Comparison of ENCODE assay signal across 1 cellular context in the genomic region with DNA sequence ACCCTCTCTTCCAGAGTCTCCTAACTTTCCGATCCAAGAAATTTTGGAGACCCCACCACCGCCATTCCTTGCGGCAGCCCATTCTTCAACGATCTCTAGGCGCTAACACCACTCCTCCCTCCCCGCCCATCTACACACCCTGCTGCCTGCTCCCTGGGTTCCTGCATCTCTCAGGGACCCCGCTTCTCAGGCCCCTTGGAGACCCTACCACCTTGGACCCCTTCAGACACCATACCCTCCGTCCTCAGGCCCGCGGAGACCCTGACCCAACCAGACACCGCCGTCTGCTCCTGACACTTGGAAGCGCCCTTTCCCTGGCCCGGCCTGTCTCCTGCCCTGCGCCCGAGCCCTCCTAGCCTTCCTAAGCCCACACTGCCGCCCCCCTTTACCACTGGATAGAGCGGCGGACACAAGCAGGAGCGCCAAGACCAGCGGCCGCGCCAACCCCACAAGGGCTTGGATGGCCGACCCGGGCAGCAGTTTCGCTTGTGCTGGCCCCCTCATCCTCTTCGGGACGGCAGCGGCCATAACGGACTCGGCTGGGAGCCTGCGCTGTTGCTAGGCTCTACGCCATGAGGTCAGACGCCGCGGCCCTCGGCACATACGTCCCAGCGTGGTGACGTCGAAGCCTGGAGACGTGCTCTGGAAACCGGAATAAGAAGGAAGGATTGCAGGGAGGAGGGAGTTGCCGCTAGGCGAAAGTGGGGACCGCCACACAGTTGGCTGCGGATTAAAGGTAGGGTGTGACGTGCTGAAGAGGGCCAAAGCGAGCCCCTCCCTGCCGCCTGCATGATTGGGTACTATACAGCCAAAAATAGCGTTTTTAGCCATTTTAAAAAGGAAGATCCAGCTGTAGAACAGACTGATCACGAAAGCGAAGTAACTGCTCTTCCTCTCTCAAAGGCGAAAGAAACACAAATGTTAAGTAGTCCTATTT.
A peak's percentile ranks its signal among the peaks of the same experiment; 100 is the strongest.
TF ChIP-seq lines count a peak whose summit lies in the region.

C5orf15 (minus strand) TSS at position 569 of the 937 bp plus-strand sequence; CDS start at position 528, 41 bp downstream.

TF ChIP-seq in HepG2, 621 proteins besides CTCF, POLR2A, EP300 and RAD21 (continued from another document and continues in another):
- TF ChIP-seq, protein P1, sequence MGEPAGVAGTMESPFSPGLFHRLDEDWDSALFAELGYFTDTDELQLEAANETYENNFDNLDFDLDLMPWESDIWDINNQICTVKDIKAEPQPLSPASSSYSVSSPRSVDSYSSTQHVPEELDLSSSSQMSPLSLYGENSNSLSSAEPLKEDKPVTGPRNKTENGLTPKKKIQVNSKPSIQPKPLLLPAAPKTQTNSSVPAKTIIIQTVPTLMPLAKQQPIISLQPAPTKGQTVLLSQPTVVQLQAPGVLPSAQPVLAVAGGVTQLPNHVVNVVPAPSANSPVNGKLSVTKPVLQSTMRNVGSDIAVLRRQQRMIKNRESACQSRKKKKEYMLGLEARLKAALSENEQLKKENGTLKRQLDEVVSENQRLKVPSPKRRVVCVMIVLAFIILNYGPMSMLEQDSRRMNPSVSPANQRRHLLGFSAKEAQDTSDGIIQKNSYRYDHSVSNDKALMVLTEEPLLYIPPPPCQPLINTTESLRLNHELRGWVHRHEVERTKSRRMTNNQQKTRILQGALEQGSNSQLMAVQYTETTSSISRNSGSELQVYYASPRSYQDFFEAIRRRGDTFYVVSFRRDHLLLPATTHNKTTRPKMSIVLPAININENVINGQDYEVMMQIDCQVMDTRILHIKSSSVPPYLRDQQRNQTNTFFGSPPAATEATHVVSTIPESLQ (CRISPR knock-in tag; conservative IDR thresholded peaks at IDR 0.05), result no peak
- peak; percentile 90; the same call in 1 of the 2 replicates for TF ChIP-seq ZNF713 (CRISPR knock-in tag; IDR thresholded peaks at IDR 0.05)
- peak; percentile 93 for TF ChIP-seq CREB1 (IDR thresholded peaks at IDR 0.05)
- peak; percentile 97 for TF ChIP-seq CREB1 (CRISPR knock-in tag; IDR thresholded peaks at IDR 0.05)
- no peak for TF ChIP-seq ZNF367 (CRISPR knock-in tag; IDR thresholded peaks at IDR 0.05; ENCODE audit: borderline replicate concordance)
- TF ChIP-seq ZFP90 (CRISPR knock-in tag; IDR thresholded peaks at IDR 0.05; ENCODE audit: borderline replicate concordance), result 0 out of 2 replicates have a peak, but pooled peaks have one; percentile 4
- peak; percentile 83; the same call in 1 of the 2 replicates for TF ChIP-seq ZNF331 (CRISPR knock-in tag; IDR thresholded peaks at IDR 0.05)
- peak; percentile 97 for TF ChIP-seq ZNF274 (CRISPR knock-in tag; IDR thresholded peaks at IDR 0.05)
- TF ChIP-seq PAX8 (CRISPR knock-in tag; IDR thresholded peaks at IDR 0.05; ENCODE audit: borderline replicate concordance), result peak; percentile 74; the same call in 1 of the 2 replicates
- no peak; the same call in 1 of the 2 replicates for TF ChIP-seq SIN3B (IDR thresholded peaks at IDR 0.05; ENCODE audit: low read length)
- no peak for TF ChIP-seq JUND (CRISPR knock-in tag; IDR thresholded peaks at IDR 0.05)
- TF ChIP-seq KLF12 (CRISPR knock-in tag; IDR thresholded peaks at IDR 0.05; ENCODE audit: borderline replicate concordance), result no peak
- peak; percentile 66; the same call in 1 of the 2 replicates for TF ChIP-seq ZNF335 (CRISPR knock-in tag; IDR thresholded peaks at IDR 0.05)
- TF ChIP-seq KLF6 (CRISPR knock-in tag; IDR thresholded peaks at IDR 0.05), result peak; percentile 46; the same call in 1 of the 2 replicates
- TF ChIP-seq DNMT3B (CRISPR knock-in tag; conservative IDR thresholded peaks at IDR 0.05), result 0 out of 2 replicates have a peak, but pooled peaks have one; percentile 35
- TF ChIP-seq ZNF792 (CRISPR knock-in tag; IDR thresholded peaks at IDR 0.05), result peak; percentile 86; the same call in 1 of the 2 replicates
- TF ChIP-seq SIN3A (IDR thresholded peaks at IDR 0.05; ENCODE audit: borderline replicate concordance, low read depth, low read length), result peak; percentile 34; the same call in 1 of the 2 replicates
- TF ChIP-seq FOSL2 (CRISPR knock-in tag; IDR thresholded peaks at IDR 0.05), result peak; percentile 51; the same call in 1 of the 2 replicates
- TF ChIP-seq E2F2 (CRISPR knock-in tag; IDR thresholded peaks at IDR 0.05; ENCODE audit: borderline replicate concordance), result 0 out of 2 replicates have a peak, but pooled peaks have one; percentile 57
- TF ChIP-seq, protein P2, sequence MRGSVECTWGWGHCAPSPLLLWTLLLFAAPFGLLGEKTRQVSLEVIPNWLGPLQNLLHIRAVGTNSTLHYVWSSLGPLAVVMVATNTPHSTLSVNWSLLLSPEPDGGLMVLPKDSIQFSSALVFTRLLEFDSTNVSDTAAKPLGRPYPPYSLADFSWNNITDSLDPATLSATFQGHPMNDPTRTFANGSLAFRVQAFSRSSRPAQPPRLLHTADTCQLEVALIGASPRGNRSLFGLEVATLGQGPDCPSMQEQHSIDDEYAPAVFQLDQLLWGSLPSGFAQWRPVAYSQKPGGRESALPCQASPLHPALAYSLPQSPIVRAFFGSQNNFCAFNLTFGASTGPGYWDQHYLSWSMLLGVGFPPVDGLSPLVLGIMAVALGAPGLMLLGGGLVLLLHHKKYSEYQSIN (CRISPR knock-in tag; IDR thresholded peaks at IDR 0.05; ENCODE audit: borderline replicate concordance), result no peak
- TF ChIP-seq MYNN (CRISPR knock-in tag; IDR thresholded peaks at IDR 0.05; ENCODE audit: low read depth), result no peak; the same call in 1 of the 2 replicates
- TF ChIP-seq SNAPC2 (CRISPR knock-in tag; IDR thresholded peaks at IDR 0.05), result no peak; the same call in 1 of the 2 replicates
- peak; percentile 84; the same call in 1 of the 2 replicates for TF ChIP-seq NRL (CRISPR knock-in tag; IDR thresholded peaks at IDR 0.05; ENCODE audit: borderline replicate concordance)
- no peak for TF ChIP-seq GABPA (IDR thresholded peaks at IDR 0.05; ENCODE audit: low read depth, low read length)
- TF ChIP-seq GABPA (CRISPR knock-in tag; IDR thresholded peaks at IDR 0.05; ENCODE audit: low read depth), result peak; percentile 74
- peak; percentile 90 for TF ChIP-seq ZNF891 (CRISPR knock-in tag; IDR thresholded peaks at IDR 0.05)
- TF ChIP-seq ZNF572 (CRISPR knock-in tag; IDR thresholded peaks at IDR 0.05), result peak; percentile 86; the same call in 1 of the 2 replicates
- TF ChIP-seq ZNF781 (CRISPR knock-in tag; IDR thresholded peaks at IDR 0.05; ENCODE audit: borderline replicate concordance, not compliant biosample characterization), result peak; percentile 75
- TF ChIP-seq MTA1 (CRISPR knock-in tag; IDR thresholded peaks at IDR 0.05; ENCODE audit: borderline replicate concordance), result peak; percentile 70; the same call in 1 of the 2 replicates
- TF ChIP-seq TCF12 (IDR thresholded peaks at IDR 0.05), result no peak
- peak; percentile 65; the same call in 1 of the 2 replicates for TF ChIP-seq TCF12 (CRISPR knock-in tag; IDR thresholded peaks at IDR 0.05)
- no peak for TF ChIP-seq SATB2 (CRISPR knock-in tag; IDR thresholded peaks at IDR 0.05)
- TF ChIP-seq HNRNPK (IDR thresholded peaks at IDR 0.05; ENCODE audit: low read depth, low read length, poor library complexity, severe bottlenecking), result no peak
- peak; percentile 43 for TF ChIP-seq TGIF2 (CRISPR knock-in tag; IDR thresholded peaks at IDR 0.05)
- TF ChIP-seq, protein P3, sequence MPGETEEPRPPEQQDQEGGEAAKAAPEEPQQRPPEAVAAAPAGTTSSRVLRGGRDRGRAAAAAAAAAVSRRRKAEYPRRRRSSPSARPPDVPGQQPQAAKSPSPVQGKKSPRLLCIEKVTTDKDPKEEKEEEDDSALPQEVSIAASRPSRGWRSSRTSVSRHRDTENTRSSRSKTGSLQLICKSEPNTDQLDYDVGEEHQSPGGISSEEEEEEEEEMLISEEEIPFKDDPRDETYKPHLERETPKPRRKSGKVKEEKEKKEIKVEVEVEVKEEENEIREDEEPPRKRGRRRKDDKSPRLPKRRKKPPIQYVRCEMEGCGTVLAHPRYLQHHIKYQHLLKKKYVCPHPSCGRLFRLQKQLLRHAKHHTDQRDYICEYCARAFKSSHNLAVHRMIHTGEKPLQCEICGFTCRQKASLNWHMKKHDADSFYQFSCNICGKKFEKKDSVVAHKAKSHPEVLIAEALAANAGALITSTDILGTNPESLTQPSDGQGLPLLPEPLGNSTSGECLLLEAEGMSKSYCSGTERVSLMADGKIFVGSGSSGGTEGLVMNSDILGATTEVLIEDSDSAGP (CRISPR knock-in tag; IDR thresholded peaks at IDR 0.05; ENCODE audit: borderline replicate concordance), result peak; percentile 83; the same call in 1 of the 2 replicates
- peak; percentile 92; the same call in 1 of the 2 replicates for TF ChIP-seq ZNF350 (CRISPR knock-in tag; IDR thresholded peaks at IDR 0.05; ENCODE audit: borderline replicate concordance, low read depth)
- TF ChIP-seq, protein P4, sequence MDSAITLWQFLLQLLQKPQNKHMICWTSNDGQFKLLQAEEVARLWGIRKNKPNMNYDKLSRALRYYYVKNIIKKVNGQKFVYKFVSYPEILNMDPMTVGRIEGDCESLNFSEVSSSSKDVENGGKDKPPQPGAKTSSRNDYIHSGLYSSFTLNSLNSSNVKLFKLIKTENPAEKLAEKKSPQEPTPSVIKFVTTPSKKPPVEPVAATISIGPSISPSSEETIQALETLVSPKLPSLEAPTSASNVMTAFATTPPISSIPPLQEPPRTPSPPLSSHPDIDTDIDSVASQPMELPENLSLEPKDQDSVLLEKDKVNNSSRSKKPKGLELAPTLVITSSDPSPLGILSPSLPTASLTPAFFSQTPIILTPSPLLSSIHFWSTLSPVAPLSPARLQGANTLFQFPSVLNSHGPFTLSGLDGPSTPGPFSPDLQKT (CRISPR knock-in tag; IDR thresholded peaks at IDR 0.05; ENCODE audit: borderline replicate concordance), result no peak
- TF ChIP-seq, protein P5, sequence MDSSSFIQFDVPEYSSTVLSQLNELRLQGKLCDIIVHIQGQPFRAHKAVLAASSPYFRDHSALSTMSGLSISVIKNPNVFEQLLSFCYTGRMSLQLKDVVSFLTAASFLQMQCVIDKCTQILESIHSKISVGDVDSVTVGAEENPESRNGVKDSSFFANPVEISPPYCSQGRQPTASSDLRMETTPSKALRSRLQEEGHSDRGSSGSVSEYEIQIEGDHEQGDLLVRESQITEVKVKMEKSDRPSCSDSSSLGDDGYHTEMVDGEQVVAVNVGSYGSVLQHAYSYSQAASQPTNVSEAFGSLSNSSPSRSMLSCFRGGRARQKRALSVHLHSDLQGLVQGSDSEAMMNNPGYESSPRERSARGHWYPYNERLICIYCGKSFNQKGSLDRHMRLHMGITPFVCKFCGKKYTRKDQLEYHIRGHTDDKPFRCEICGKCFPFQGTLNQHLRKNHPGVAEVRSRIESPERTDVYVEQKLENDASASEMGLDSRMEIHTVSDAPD (CRISPR knock-in tag; IDR thresholded peaks at IDR 0.05), result 0 out of 2 replicates have a peak, but pooled peaks have one; percentile 37
- TF ChIP-seq CENPX (CRISPR knock-in tag; IDR thresholded peaks at IDR 0.05), result no peak
- peak; percentile 85 for TF ChIP-seq HIVEP1 (CRISPR knock-in tag; IDR thresholded peaks at IDR 0.05)
- TF ChIP-seq YEATS2 (CRISPR knock-in tag; IDR thresholded peaks at IDR 0.05; ENCODE audit: borderline replicate concordance), result peak; percentile 92
- no peak; the same call in 1 of the 2 replicates for TF ChIP-seq SAFB2 (CRISPR knock-in tag; IDR thresholded peaks at IDR 0.05; ENCODE audit: borderline replicate concordance, low read depth)
- TF ChIP-seq DPF2 (CRISPR knock-in tag; IDR thresholded peaks at IDR 0.05; ENCODE audit: borderline replicate concordance, low read depth), result 0 out of 2 replicates have a peak, but pooled peaks have one; percentile 32
- TF ChIP-seq, protein P6, sequence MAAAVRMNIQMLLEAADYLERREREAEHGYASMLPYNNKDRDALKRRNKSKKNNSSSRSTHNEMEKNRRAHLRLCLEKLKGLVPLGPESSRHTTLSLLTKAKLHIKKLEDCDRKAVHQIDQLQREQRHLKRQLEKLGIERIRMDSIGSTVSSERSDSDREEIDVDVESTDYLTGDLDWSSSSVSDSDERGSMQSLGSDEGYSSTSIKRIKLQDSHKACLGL (CRISPR knock-in tag; IDR thresholded peaks at IDR 0.05), result no peak
- TF ChIP-seq, protein P7, sequence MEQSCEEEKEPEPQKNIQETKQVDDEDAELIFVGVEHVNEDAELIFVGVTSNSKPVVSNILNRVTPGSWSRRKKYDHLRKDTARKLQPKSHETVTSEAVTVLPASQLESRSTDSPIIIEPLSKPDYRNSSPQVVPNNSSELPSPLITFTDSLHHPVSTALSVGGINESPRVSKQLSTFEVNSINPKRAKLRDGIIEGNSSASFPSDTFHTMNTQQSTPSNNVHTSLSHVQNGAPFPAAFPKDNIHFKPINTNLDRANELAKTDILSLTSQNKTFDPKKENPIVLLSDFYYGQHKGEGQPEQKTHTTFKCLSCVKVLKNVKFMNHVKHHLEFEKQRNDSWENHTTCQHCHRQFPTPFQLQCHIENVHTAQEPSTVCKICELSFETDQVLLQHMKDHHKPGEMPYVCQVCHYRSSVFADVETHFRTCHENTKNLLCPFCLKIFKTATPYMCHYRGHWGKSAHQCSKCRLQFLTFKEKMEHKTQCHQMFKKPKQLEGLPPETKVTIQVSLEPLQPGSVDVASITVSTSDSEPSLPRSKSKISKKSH (CRISPR knock-in tag; IDR thresholded peaks at IDR 0.05; ENCODE audit: borderline replicate concordance), result peak; percentile 97
- no peak for TF ChIP-seq ZNF557 (CRISPR knock-in tag; IDR thresholded peaks at IDR 0.05)
- TF ChIP-seq ZNF577 (CRISPR knock-in tag; IDR thresholded peaks at IDR 0.05; ENCODE audit: borderline replicate concordance, low read depth), result 0 out of 2 replicates have a peak, but pooled peaks have one; percentile 80
- TF ChIP-seq RXRA (CRISPR knock-in tag; IDR thresholded peaks at IDR 0.05), result peak; percentile 78; the same call in 1 of the 2 replicates
- TF ChIP-seq NONO (IDR thresholded peaks at IDR 0.05), result no peak
- peak; percentile 82 for TF ChIP-seq NONO (CRISPR knock-in tag; conservative IDR thresholded peaks at IDR 0.05)
- TF ChIP-seq HNRNPL (IDR thresholded peaks at IDR 0.05; ENCODE audit: low read depth, low read length), result peak; percentile 64; the same call in 1 of the 2 replicates
- TF ChIP-seq HCFC1 (IDR thresholded peaks at IDR 0.05; ENCODE audit: low read depth, low read length), result no peak
- TF ChIP-seq ZBTB20 (CRISPR knock-in tag; IDR thresholded peaks at IDR 0.05; ENCODE audit: borderline replicate concordance, low read depth), result peak; percentile 57; the same call in 1 of the 2 replicates
- TF ChIP-seq MAFK (conservative IDR thresholded peaks at IDR 0.05 in 1 of 2, IDR thresholded peaks at IDR 0.05 in 1 of 2; ENCODE audit: low read length in 2 of 2), result no peak
